26 cellular contexts compared by ENCODE assay signal in the genomic region with DNA sequence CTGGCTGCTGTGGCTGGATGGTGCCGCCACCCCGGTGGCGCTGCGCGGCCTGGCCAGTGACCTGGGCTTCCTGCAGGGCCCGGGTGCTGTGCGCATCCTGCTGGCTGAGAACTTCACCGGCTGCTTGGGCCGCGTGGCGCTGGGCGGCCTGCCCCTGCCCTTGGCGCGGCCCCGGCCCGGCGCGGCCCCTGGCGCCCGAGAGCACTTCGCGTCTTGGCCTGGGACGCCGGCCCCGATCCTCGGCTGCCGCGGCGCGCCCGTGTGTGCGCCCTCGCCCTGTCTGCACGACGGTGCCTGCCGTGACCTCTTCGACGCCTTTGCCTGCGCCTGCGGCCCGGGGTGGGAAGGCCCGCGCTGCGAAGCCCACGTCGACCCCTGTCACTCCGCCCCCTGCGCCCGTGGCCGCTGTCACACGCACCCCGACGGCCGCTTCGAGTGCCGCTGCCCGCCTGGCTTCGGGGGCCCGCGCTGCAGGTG. TPM values are rescaled to one million over a fixed set of nuclear protein-coding genes. Genes with fewer than 3 reads are reported as not detected.
DNase-seq lines count a peak whose midpoint lies in the region; ATAC-seq lines count a peak whose summit lies in the region.
"Had no signal": no experiment of that assay in that cellular context is flagged by ENCODE, and none has a peak within 500 bp of the region (broad histone marks: within the 10 kb centered on the region; RNA-seq: fewer than 3 reads in every experiment).

No MANE protein-coding gene starts in this region.

- H3K36me3 Mint-ChIP-seq in activated CD4-positive, alpha-beta T cell treated with anti-CD3 and anti-CD28 coated beads for 36 hours (ENCODE audit: low read depth), result no peaks in the 10 kb centered on the region
- no peaks in the 10 kb centered on the region for H3K36me3 Mint-ChIP-seq in activated CD8-positive, alpha-beta T cell treated with anti-CD3 and anti-CD28 coated beads, Interleukin-2, amount 10 ng/mL, durations not matched to agents 7 days and 5 days (ENCODE audit: low read depth)
- H3K36me3 Mint-ChIP-seq in activated CD4-positive, alpha-beta T cell treated with anti-CD3 and anti-CD28 coated beads, Interleukin-2, amount 10 ng/mL, durations not matched to agents 24 days and 14 days (ENCODE audit: low read depth), result no peaks in the 10 kb centered on the region
- H3K36me3 Mint-ChIP-seq: activated naive CD4-positive, alpha-beta T cell treated with anti-CD3 and anti-CD28 coated beads, Interleukin-2, amount 10 ng/mL, durations not matched to agents 7 days and 5 days had no signal

- POLR2A ChIA-PET in activated CD4-positive, alpha-beta T cell treated with anti-CD3 and anti-CD28 coated beads for 36 hours (lab: Charles Lee), result no interaction called here
- POLR2A ChIA-PET in activated CD8-positive, alpha-beta T cell treated with anti-CD3 and anti-CD28 coated beads, Interleukin-2, amount 10 ng/mL, durations not matched to agents 7 days and 5 days (lab: Charles Lee), result no interaction called here

- CTCF ChIA-PET in activated CD4-positive, alpha-beta T cell treated with anti-CD3 and anti-CD28 coated beads for 36 hours (lab: Charles Lee), result no interaction called here
- CTCF ChIA-PET in activated CD8-positive, alpha-beta T cell treated with anti-CD3 and anti-CD28 coated beads, Interleukin-2, amount 10 ng/mL, durations not matched to agents 7 days and 5 days (lab: Charles Lee), result no interaction called here

- H3K27me3 Mint-ChIP-seq in activated CD4-positive, alpha-beta T cell treated with anti-CD3 and anti-CD28 coated beads for 36 hours, result peaks cover 36% of the 10 kb centered on the region
- H3K27me3 Mint-ChIP-seq in activated CD8-positive, alpha-beta T cell treated with anti-CD3 and anti-CD28 coated beads, Interleukin-2, amount 10 ng/mL, durations not matched to agents 7 days and 5 days (ENCODE audit: low read depth), result peaks cover 34% of the 10 kb centered on the region
- peaks cover 36% of the 10 kb centered on the region for H3K27me3 Mint-ChIP-seq in activated CD4-positive, alpha-beta T cell treated with anti-CD3 and anti-CD28 coated beads, Interleukin-2, amount 10 ng/mL, durations not matched to agents 24 days and 14 days

- DNase-seq in activated CD4-positive, alpha-beta T cell treated with anti-CD3 and anti-CD28 coated beads for 36 hours, result no peak
- no peak for DNase-seq in activated CD4-positive, alpha-beta T cell treated with anti-CD3 and anti-CD28 coated beads, Interleukin-2, amount 50 U/mL, for 1 hour
- DNase-seq in activated CD8-positive, alpha-beta T cell treated with anti-CD3 and anti-CD28 coated beads, Interleukin-2, amount 10 ng/mL, durations not matched to agents 7 days and 5 days, result no peak
- peak; percentile 74 for DNase-seq in iPS-NIHi11 (ENCODE audit: low spot score)
- peak in 1 of 49 donors; percentile 29 for DNase-seq in substantia nigra (lab: John Stamatoyannopoulos, UW)
- DNase-seq in NCI-H2227 treated with DMSO at 0.1 percent for 48 hours (lab: John Stamatoyannopoulos, UW), result no peak
- no peak for DNase-seq in activated CD4-positive, alpha-beta T cell treated with anti-CD3 and anti-CD28 coated beads, Interleukin-2, amount 10 ng/mL, durations not matched to agents 24 days and 14 days
- DNase-seq: ACHN; activated CD4-positive, alpha-beta T cell treated with anti-CD3 and anti-CD28 coated beads, Interleukin-2, amount 50 U/mL, for 4 hours; activated naive CD4-positive, alpha-beta T cell treated with anti-CD3 and anti-CD28 coated beads, Interleukin-2, amount 10 ng/mL, durations not matched to agents 7 days and 5 days; activated T-cell treated with anti-CD3 and anti-CD28 coated beads, Interleukin-2, amount 50 U/mL, for 24 hours; CD4-positive, alpha-beta T cell; colonic mucosa; DMS79 treated with DMSO at 0.1 percent for 48 hours; KBM-7; left cardiac atrium; midbrain; MV-4-11; NCI-H2081; spleen; stimulated activated CD4-positive, alpha-beta T cell treated with anti-CD3 and anti-CD28 coated beads, Interleukin-4, amount 100 ng/mL, for 4 hours; SW 1271 had no signal

- H3K4me1 Mint-ChIP-seq in activated CD4-positive, alpha-beta T cell treated with anti-CD3 and anti-CD28 coated beads for 36 hours, result peaks cover 7% of the 10 kb centered on the region
- H3K4me1 Mint-ChIP-seq in activated CD8-positive, alpha-beta T cell treated with anti-CD3 and anti-CD28 coated beads, Interleukin-2, amount 10 ng/mL, durations not matched to agents 7 days and 5 days (ENCODE audit: low read depth), result peaks cover 8% of the 10 kb centered on the region
- H3K4me1 Mint-ChIP-seq in activated CD4-positive, alpha-beta T cell treated with anti-CD3 and anti-CD28 coated beads, Interleukin-2, amount 10 ng/mL, durations not matched to agents 24 days and 14 days, result no peaks in the 10 kb centered on the region

- no peak overlapping the region for H3K27ac Mint-ChIP-seq in activated CD4-positive, alpha-beta T cell treated with anti-CD3 and anti-CD28 coated beads for 36 hours
- no peak overlapping the region for H3K27ac Mint-ChIP-seq in activated CD8-positive, alpha-beta T cell treated with anti-CD3 and anti-CD28 coated beads, Interleukin-2, amount 10 ng/mL, durations not matched to agents 7 days and 5 days
- H3K27ac Mint-ChIP-seq in activated CD4-positive, alpha-beta T cell treated with anti-CD3 and anti-CD28 coated beads, Interleukin-2, amount 10 ng/mL, durations not matched to agents 24 days and 14 days, result no peak overlapping the region
- H3K27ac Mint-ChIP-seq: activated naive CD4-positive, alpha-beta T cell treated with anti-CD3 and anti-CD28 coated beads, Interleukin-2, amount 10 ng/mL, durations not matched to agents 7 days and 5 days; activated T-cell treated with anti-CD3 and anti-CD28 coated beads, Interleukin-2, amount 50 U/mL, for 24 hours; CD4-positive, alpha-beta T cell had no signal

- no peaks in the 10 kb centered on the region for H3K9me3 Mint-ChIP-seq in activated CD4-positive, alpha-beta T cell treated with anti-CD3 and anti-CD28 coated beads for 36 hours (ENCODE audit: low read depth)
- H3K9me3 Mint-ChIP-seq in activated CD8-positive, alpha-beta T cell treated with anti-CD3 and anti-CD28 coated beads, Interleukin-2, amount 10 ng/mL, durations not matched to agents 7 days and 5 days (ENCODE audit: insufficient read depth), result no peaks in the 10 kb centered on the region
- no peaks in the 10 kb centered on the region for H3K9me3 Mint-ChIP-seq in activated CD4-positive, alpha-beta T cell treated with anti-CD3 and anti-CD28 coated beads, Interleukin-2, amount 10 ng/mL, durations not matched to agents 24 days and 14 days
- H3K9me3 Mint-ChIP-seq: activated naive CD4-positive, alpha-beta T cell treated with anti-CD3 and anti-CD28 coated beads, Interleukin-2, amount 10 ng/mL, durations not matched to agents 7 days and 5 days; activated T-cell treated with anti-CD3 and anti-CD28 coated beads, Interleukin-2, amount 50 U/mL, for 24 hours; CD4-positive, alpha-beta T cell; nephron progenitor cell had no signal

- ATAC-seq in activated CD4-positive, alpha-beta T cell treated with anti-CD3 and anti-CD28 coated beads for 36 hours, result peak; percentile 7
- peak; percentile 17 for ATAC-seq in activated CD8-positive, alpha-beta T cell treated with anti-CD3 and anti-CD28 coated beads, Interleukin-2, amount 10 ng/mL, durations not matched to agents 7 days and 5 days
- no peak for ATAC-seq in GM21717 (IDR thresholded peaks at IDR 0.05; ENCODE audit: unreplicated experiment)
- ATAC-seq: left cardiac atrium had no signal

- H3K4me3 Mint-ChIP-seq in activated CD4-positive, alpha-beta T cell treated with anti-CD3 and anti-CD28 coated beads for 36 hours, result no peak overlapping the region
- no peak overlapping the region for H3K4me3 Mint-ChIP-seq in activated CD8-positive, alpha-beta T cell treated with anti-CD3 and anti-CD28 coated beads, Interleukin-2, amount 10 ng/mL, durations not matched to agents 7 days and 5 days
- no peak overlapping the region for H3K4me3 Mint-ChIP-seq in activated CD4-positive, alpha-beta T cell treated with anti-CD3 and anti-CD28 coated beads, Interleukin-2, amount 10 ng/mL, durations not matched to agents 24 days and 14 days
- H3K4me3 Mint-ChIP-seq: activated naive CD4-positive, alpha-beta T cell treated with anti-CD3 and anti-CD28 coated beads, Interleukin-2, amount 10 ng/mL, durations not matched to agents 7 days and 5 days; activated T-cell treated with anti-CD3 and anti-CD28 coated beads, Interleukin-2, amount 50 U/mL, for 24 hours; CD4-positive, alpha-beta T cell had no signal

- H3K27ac ChIP-seq in substantia nigra (ENCODE audit: low read depth, low read length, poor library complexity, severe bottlenecking), result peak overlapping the region; percentile 71
- H3K27ac ChIP-seq: colonic mucosa, spleen had no signal

- intact Hi-C loops in activated CD4-positive, alpha-beta T cell treated with anti-CD3 and anti-CD28 coated beads for 36 hours (cut with DNase I, micrococcal nuclease), result no loop called here
- intact Hi-C loops in activated CD4-positive, alpha-beta T cell treated with anti-CD3 and anti-CD28 coated beads, Interleukin-2, amount 10 ng/mL, durations not matched to agents 24 days and 14 days (cut with micrococcal nuclease), result no loop called here

RNA-seq across cellular contexts. Expression of gene CRB2, which starts 17.5 kb away (rescaled TPM):
- not detected for total RNA-seq in activated CD4-positive, alpha-beta T cell treated with anti-CD3 and anti-CD28 coated beads for 36 hours
- not detected for total RNA-seq in activated CD8-positive, alpha-beta T cell treated with anti-CD3 and anti-CD28 coated beads, Interleukin-2, amount 10 ng/mL, durations not matched to agents 7 days and 5 days
- not detected in 2 replicates for total RNA-seq in activated CD4-positive, alpha-beta T cell treated with anti-CD3 and anti-CD28 coated beads, Interleukin-2, amount 10 ng/mL, durations not matched to agents 24 days and 14 days
- total RNA-seq: CD4-positive, alpha-beta T cell; fibroblast of villous mesenchyme; pulmonary artery endothelial cell had no signal
